Comparison of ENCODE assay signal across 21 cellular contexts in genomic region chr4:7799306-7799705, GRCh38.
"Had no signal": no experiment of that assay in that cellular context is flagged by ENCODE, and none has a peak within 500 bp of the region (broad histone marks: within the 10 kb centered on the region; RNA-seq: fewer than 3 reads in every experiment).

No MANE protein-coding gene starts in this region.

- H3K36me3 Mint-ChIP-seq: naive B cell had no signal

- FAIRE-seq: keratinocyte had no signal

- DNase-seq: cortex of kidney; effector CD8-positive, alpha-beta T cell; immature natural killer cell; left ventricle myocardium inferior; lower lobe of right lung; naive B cell; right cardiac atrium; stimulated activated CD4-positive, alpha-beta T cell treated with anti-CD3 and anti-CD28 coated beads, Interleukin-2, amount 100 ng/mL, for 24 hours; stimulated activated CD4-positive, alpha-beta T cell treated with anti-CD3 and anti-CD28 coated beads, Interleukin-4, amount 100 ng/mL, for 4 hours; stimulated activated naive B cell treated with anti-CD40 and anti-IgM and Interleukin-4, amounts not matched to agents 10 μg/mL and 1 μg/mL and 100 μg/mL, for 72 hours; stimulated activated naive CD8-positive, alpha-beta T cell treated with anti-CD3 and anti-CD28 coated beads, Interleukin-15, amount 100 ng/mL, for 72 hours; transverse colon had no signal

- H3K27me3 ChIP-seq: dorsolateral prefrontal cortex, esophagus muscularis mucosa, gastroesophageal sphincter, neutrophil, transverse colon had no signal

- H3K4me1 Mint-ChIP-seq: memory B cell had no signal

- H3K9me3 ChIP-seq: esophagus muscularis mucosa, gastroesophageal sphincter, left ventricle myocardium inferior, lower lobe of right lung, neutrophil, thoracic aorta, transverse colon had no signal

- H3K27ac Mint-ChIP-seq: immature natural killer cell; memory B cell; nephron; stimulated activated naive B cell treated with anti-CD40 and anti-IgM and Interleukin-4, amounts not matched to agents 10 μg/mL and 1 μg/mL and 100 μg/mL, for 72 hours had no signal

- ATAC-seq: gastroesophageal sphincter; lower lobe of right lung; right cardiac atrium; stimulated activated naive B cell treated with anti-CD40 and anti-IgM and Interleukin-4, amounts not matched to agents 10 μg/mL and 1 μg/mL and 100 μg/mL, for 72 hours; stimulated activated naive CD8-positive, alpha-beta T cell treated with anti-CD3 and anti-CD28 coated beads, Interleukin-15, amount 100 ng/mL, for 72 hours had no signal

- H3K27ac ChIP-seq: left ventricle myocardium inferior, lower lobe of right lung, neutrophil, transverse colon had no signal

- H3K4me3 ChIP-seq: dorsolateral prefrontal cortex, esophagus muscularis mucosa, gastroesophageal sphincter, left ventricle myocardium inferior, lower lobe of right lung, transverse colon had no signal

- H3K4me3 Mint-ChIP-seq: central memory CD8-positive, alpha-beta T cell; immature natural killer cell; memory B cell; nephron; stimulated activated naive B cell treated with anti-CD40 and anti-IgM and Interleukin-4, amounts not matched to agents 10 μg/mL and 1 μg/mL and 100 μg/mL, for 72 hours; stimulated activated naive CD8-positive, alpha-beta T cell treated with anti-CD3 and anti-CD28 coated beads, Interleukin-15, amount 100 ng/mL, for 72 hours had no signal

- H3K9me3 Mint-ChIP-seq: central memory CD8-positive, alpha-beta T cell; immature natural killer cell; nephron; stimulated activated naive CD8-positive, alpha-beta T cell treated with anti-CD3 and anti-CD28 coated beads, Interleukin-15, amount 100 ng/mL, for 72 hours had no signal

- H3K27me3 Mint-ChIP-seq: central memory CD8-positive, alpha-beta T cell; stimulated activated naive CD8-positive, alpha-beta T cell treated with anti-CD3 and anti-CD28 coated beads, Interleukin-15, amount 100 ng/mL, for 72 hours had no signal
